1 cellular context compared by ENCODE assay signal in genomic region chr19:45766293-45766918, GRCh38.
TF ChIP-seq lines count a peak whose summit lies in the region.

No MANE protein-coding gene starts in this region.

TF ChIP-seq in K562, 482 proteins besides CTCF, POLR2A, EP300 and RAD21:
- TF ChIP-seq HNRNPL (IDR thresholded peaks at IDR 0.05; ENCODE audit: low read depth, low read length) (0 out of 2 replicates have a peak, but pooled peaks have one; percentile 34), GABPB1 (CRISPR knock-in tag; IDR thresholded peaks at IDR 0.05) (0 out of 2 replicates have a peak, but pooled peaks have one; percentile 21), SMAD2 (IDR thresholded peaks at IDR 0.05; ENCODE audit: low read depth, low read length) (no peak), ZNF143 (CRISPR knock-in tag; IDR thresholded peaks at IDR 0.05) (no peak)
